ENCODE assay signal across 9 cellular contexts in genomic region chr6:41938590-41938989, GRCh38. TPM values are rescaled to one million over a fixed set of nuclear protein-coding genes. Genes with fewer than 3 reads are reported as not detected.
DNase-seq lines count a peak whose midpoint lies in the region; ATAC-seq and TF ChIP-seq lines count a peak whose summit lies in the region.
"Had no signal": no experiment of that assay in that cellular context is flagged by ENCODE, and none has a peak within 500 bp of the region (broad histone marks: within the 10 kb centered on the region; RNA-seq: fewer than 3 reads in every experiment).

No MANE protein-coding gene starts in this region.

- TF ChIP-seq CTCF in HL-60 (IDR thresholded peaks at IDR 0.05; ENCODE audit: insufficient read depth, low read length) (no peak), WTC11 (IDR thresholded peaks at IDR 0.05) (no peak), fibroblast of the aortic adventitia (IDR thresholded peaks at IDR 0.05; ENCODE audit: insufficient read depth, low read length) (no peak)

- DNase-seq in HL-60 (ENCODE audit: low read depth in 1 of 2, low spot score in 1 of 2) (no peak), WTC11 (ENCODE audit: low spot score) (no peak), fibroblast of the aortic adventitia (ENCODE audit: low read depth) (no peak), T1000 (lab: John Stamatoyannopoulos, UW) (no peak)
- DNase-seq in stimulated activated effector memory CD8-positive, alpha-beta T cell treated with anti-CD3 and anti-CD28 coated beads, Interleukin-12 subunit alpha, Interleukin-12 subunit beta, amount 100 ng/mL, for 72 hours (ENCODE audit: low spot score in 2 of 2): no peak

- no peaks in the 10 kb centered on the region for H3K27me3 Mint-ChIP-seq in WTC11 (ENCODE audit: low read depth)

- POLR2A ChIA-PET in WTC11 (lab: Charles Lee): interaction anchor here (0.6 to 2.0 kb wide), 5 partner anchors 18 to 185 kb away, joined by 3 to 9 read pairs (median 6); partner anchors contain the start of genes BYSL, MED20 and TAF8

- peak overlapping the region; percentile 94 for H3K4me3 ChIP-seq in HL-60 (replicated peaks; ENCODE audit: insufficient read depth, low read length)
- H3K4me3 ChIP-seq in fibroblast of the aortic adventitia (ENCODE audit: low read depth, low read length): peak overlapping the region; percentile 9

- ATAC-seq in WTC11 (no peak), HG03460 (IDR thresholded peaks at IDR 0.05; ENCODE audit: unreplicated experiment) (no peak), GM18867 (IDR thresholded peaks at IDR 0.05; ENCODE audit: unreplicated experiment) (no peak)
- ATAC-seq in stimulated activated effector memory CD8-positive, alpha-beta T cell treated with anti-CD3 and anti-CD28 coated beads, Interleukin-12 subunit alpha, Interleukin-12 subunit beta, amount 100 ng/mL, for 72 hours: no peak
- ATAC-seq: esophagus mucosa, pancreas had no signal

- no peaks in the 10 kb centered on the region for H3K9me3 Mint-ChIP-seq in WTC11
- H3K9me3 Mint-ChIP-seq in stimulated activated effector memory CD8-positive, alpha-beta T cell treated with anti-CD3 and anti-CD28 coated beads, Interleukin-12 subunit alpha, Interleukin-12 subunit beta, amount 100 ng/mL, for 72 hours: no peaks in the 10 kb centered on the region

- CTCF ChIA-PET in WTC11 (lab: Charles Lee): interaction anchor here (0.6 to 8.9 kb wide), 15 partner anchors 17 to 159 kb away, joined by 3 to 112 read pairs (median 7); partner anchors contain the start of genes BYSL, FRS3, MED20 and TAF8

- H3K27ac ChIP-seq in HL-60 (replicated peaks): peak overlapping the region; percentile 84
- H3K27ac ChIP-seq: pancreas had no signal

- no peaks in the 10 kb centered on the region for H3K27me3 ChIP-seq in HL-60 (ENCODE audit: insufficient read depth, poor library complexity, severe bottlenecking)
- H3K27me3 ChIP-seq: pancreas had no signal

- H3K4me1 Mint-ChIP-seq in WTC11: peaks cover 34% of the 10 kb centered on the region
- H3K4me1 Mint-ChIP-seq in stimulated activated effector memory CD8-positive, alpha-beta T cell treated with anti-CD3 and anti-CD28 coated beads, Interleukin-12 subunit alpha, Interleukin-12 subunit beta, amount 100 ng/mL, for 72 hours: peaks cover 72% of the 10 kb centered on the region

- peak overlapping the region; percentile 92 for H3K4me3 Mint-ChIP-seq in WTC11
- peak overlapping the region; percentile 99 for H3K4me3 Mint-ChIP-seq in stimulated activated effector memory CD8-positive, alpha-beta T cell treated with anti-CD3 and anti-CD28 coated beads, Interleukin-12 subunit alpha, Interleukin-12 subunit beta, amount 100 ng/mL, for 72 hours

- peaks cover 8% of the 10 kb centered on the region for H3K36me3 Mint-ChIP-seq in WTC11
- H3K36me3 Mint-ChIP-seq in stimulated activated effector memory CD8-positive, alpha-beta T cell treated with anti-CD3 and anti-CD28 coated beads, Interleukin-12 subunit alpha, Interleukin-12 subunit beta, amount 100 ng/mL, for 72 hours: peaks cover 82% of the 10 kb centered on the region

- peak overlapping the region; percentile 75 for H3K27ac Mint-ChIP-seq in WTC11
- H3K27ac Mint-ChIP-seq in stimulated activated effector memory CD8-positive, alpha-beta T cell treated with anti-CD3 and anti-CD28 coated beads, Interleukin-12 subunit alpha, Interleukin-12 subunit beta, amount 100 ng/mL, for 72 hours: peak overlapping the region; percentile 95

TF ChIP-seq in WTC11, 78 proteins besides CTCF, POLR2A, EP300 and RAD21 (continues in another document):
- TF ChIP-seq GTF2I (CRISPR knock-in tag; conservative IDR thresholded peaks at IDR 0.05): no peak
- TF ChIP-seq USF2 (CRISPR knock-in tag; IDR thresholded peaks at IDR 0.05): no peak
- TF ChIP-seq HMGA2 (CRISPR knock-in tag; IDR thresholded peaks at IDR 0.05): no peak
- TF ChIP-seq ZNF423 (CRISPR knock-in tag; IDR thresholded peaks at IDR 0.05): no peak
- no peak for TF ChIP-seq ERG (CRISPR knock-in tag; IDR thresholded peaks at IDR 0.05)
- TF ChIP-seq STAT6 (CRISPR knock-in tag; conservative IDR thresholded peaks at IDR 0.05; ENCODE audit: low read depth): no peak
- no peak for TF ChIP-seq MXD4 (CRISPR knock-in tag; IDR thresholded peaks at IDR 0.05; ENCODE audit: borderline replicate concordance)
- TF ChIP-seq NR1H2 (CRISPR knock-in tag; IDR thresholded peaks at IDR 0.05): no peak
- no peak for TF ChIP-seq AR (CRISPR knock-in tag; IDR thresholded peaks at IDR 0.05)
- TF ChIP-seq ZNF671 (CRISPR knock-in tag; IDR thresholded peaks at IDR 0.05): no peak
- TF ChIP-seq RELA (CRISPR knock-in tag; IDR thresholded peaks at IDR 0.05; ENCODE audit: borderline replicate concordance): no peak
- TF ChIP-seq FOXP1 (CRISPR knock-in tag; IDR thresholded peaks at IDR 0.05; ENCODE audit: borderline replicate concordance): no peak
- TF ChIP-seq SOX15 (CRISPR knock-in tag; IDR thresholded peaks at IDR 0.05): no peak
- TF ChIP-seq E2F5 (CRISPR knock-in tag; IDR thresholded peaks at IDR 0.05): no peak
- TF ChIP-seq RORB (CRISPR knock-in tag; IDR thresholded peaks at IDR 0.05): no peak

RNA-seq across cellular contexts. Expression of gene CCND3, which starts 3.0 kb away (rescaled TPM):
- total RNA-seq in WTC11 (2021) (23.0 to 33.6 TPM (median 23.0 TPM) in 3 replicates), fibroblast of the aortic adventitia (ENCODE audit: low replicate concordance) (25.8 and 28.1 TPM in 2 replicates)

RNA-seq across cellular contexts. Expression of gene BYSL, which starts 17.3 kb away (rescaled TPM):
- total RNA-seq in WTC11 (2021): 40.3 to 50.8 TPM (median 43.8 TPM) in 3 replicates
- total RNA-seq in fibroblast of the aortic adventitia (ENCODE audit: low replicate concordance): 4.2 and 14.2 TPM in 2 replicates

RNA-seq across cellular contexts. Expression of gene MED20, which starts 17.7 kb away (rescaled TPM):
- total RNA-seq in WTC11 (2021) (37.5 to 42.4 TPM (median 38.9 TPM) in 3 replicates), fibroblast of the aortic adventitia (ENCODE audit: low replicate concordance) (29.9 and 36.6 TPM in 2 replicates)

RNA-seq across cellular contexts. Expression of gene USP49, which starts 43.4 kb away (rescaled TPM):
- 16.3 to 18.4 TPM (median 17.3 TPM) in 3 replicates for total RNA-seq in WTC11 (2021)
- total RNA-seq in fibroblast of the aortic adventitia (ENCODE audit: low replicate concordance): 2.7 and 11.2 TPM in 2 replicates
